8 cellular contexts compared by ENCODE assay signal in genomic region chr3:46926871-46927717, GRCh38. TPM values are rescaled to one million over a fixed set of nuclear protein-coding genes. Genes with fewer than 3 reads are reported as not detected.
DNase-seq lines count a peak whose midpoint lies in the region; ATAC-seq and TF ChIP-seq lines count a peak whose summit lies in the region.

No MANE protein-coding gene starts in this region.

- no peak overlapping the region for H3K4me2 ChIP-seq in neuronal stem cell (ENCODE audit: insufficient read depth, low read length, poor library complexity, severe bottlenecking)

- peaks cover 15% of the 10 kb centered on the region for H3K79me1 ChIP-seq in neuronal stem cell (ENCODE audit: low read depth, low read length)

- H3K18ac ChIP-seq in neuronal stem cell (ENCODE audit: low read length), result no peak overlapping the region

- H3K27me3 ChIP-seq in ascending aorta (no peaks in the 10 kb centered on the region), neuronal stem cell (ENCODE audit: control insufficient read depth in 3 of 3, insufficient read depth in 3 of 3, low read depth in 1 of 3, low read length in 3 of 3) (no peaks in the 10 kb centered on the region), dorsolateral prefrontal cortex (no peaks in the 10 kb centered on the region)

- H3K27ac ChIP-seq in ascending aorta (peak overlapping the region; percentile 4 to 42), neuronal stem cell (replicated peaks; ENCODE audit: low read length) (no peak overlapping the region), dorsolateral prefrontal cortex (peak overlapping the region in 25 of 59 donors; percentile 4 to 68 (median 35))

- H3K14ac ChIP-seq in neuronal stem cell (ENCODE audit: low read length), result peak overlapping the region; percentile 21

- no peak overlapping the region for H4K8ac ChIP-seq in neuronal stem cell (ENCODE audit: low read depth, low read length)

- WGBS in neuronal stem cell (ENCODE audit: extremely low coverage in 2 of 2, insufficient read length in 2 of 2, insufficient replicate concordance in 1 of 2), 2 donors, result no CpG with 5 or more reads among the region's 15 CpGs

- H2AK5ac ChIP-seq in neuronal stem cell (ENCODE audit: low read depth, low read length), result no peak overlapping the region

- H2BK120ac ChIP-seq in neuronal stem cell (ENCODE audit: low read depth, low read length), result no peak overlapping the region

- peak overlapping the region; percentile 65 for H3K23ac ChIP-seq in neuronal stem cell (ENCODE audit: low read depth, low read length, poor library complexity)

- no peak overlapping the region for H3K4ac ChIP-seq in neuronal stem cell (ENCODE audit: low read length)

- TF ChIP-seq CTCF in ascending aorta (IDR thresholded peaks at IDR 0.05) (no peak), dorsolateral prefrontal cortex (IDR thresholded peaks at IDR 0.05 in 54 of 56, conservative IDR thresholded peaks at IDR 0.05 in 2 of 56; ENCODE audit: low read depth in 1 of 56, partially characterized antibody in 56 of 56) (no peak)

- H3K4me1 ChIP-seq in ascending aorta (peaks cover 28 to 68% of the 10 kb centered on the region in 2 donors), neuronal stem cell (ENCODE audit: control insufficient read depth in 2 of 2, insufficient read depth in 1 of 2, low read depth in 1 of 2, low read length in 2 of 2) (peaks cover 0 to 2% of the 10 kb centered on the region in 2 donors)

- H3K36me3 ChIP-seq in ascending aorta (peaks cover 37 to 38% of the 10 kb centered on the region in 2 donors), neuronal stem cell (replicated peaks in 1 of 2; ENCODE audit: control insufficient read depth in 2 of 2, insufficient read depth in 2 of 2, low read length in 2 of 2) (peaks cover 36 to 82% of the 10 kb centered on the region in 2 donors)

- H2BK15ac ChIP-seq in neuronal stem cell (ENCODE audit: low read length), result no peak overlapping the region

- no peak overlapping the region for H4K91ac ChIP-seq in neuronal stem cell (ENCODE audit: low read depth, low read length, poor library complexity)

- H2BK5ac ChIP-seq in neuronal stem cell (ENCODE audit: low read length), result peak overlapping the region; percentile 66

- H3K9me3 ChIP-seq in ascending aorta, result no peaks in the 10 kb centered on the region
- peaks cover 0 to 13% of the 10 kb centered on the region in 2 donors for H3K9me3 ChIP-seq in neuronal stem cell (replicated peaks in 1 of 2; ENCODE audit: control insufficient read depth in 2 of 2, insufficient read depth in 1 of 2, low read depth in 1 of 2, low read length in 2 of 2)

- ATAC-seq in GM19455 (IDR thresholded peaks at IDR 0.05; ENCODE audit: unreplicated experiment), result peak; percentile 52
- peak; percentile 53 for ATAC-seq in HG03460 (IDR thresholded peaks at IDR 0.05; ENCODE audit: unreplicated experiment)
- ATAC-seq in HG03159 (IDR thresholded peaks at IDR 0.05; ENCODE audit: unreplicated experiment), result no peak

- no peak overlapping the region for H2BK12ac ChIP-seq in neuronal stem cell (ENCODE audit: low read length)

- DNase-seq in GF-D8 (lab: John Stamatoyannopoulos, UW), result peak; percentile 51
- DNase-seq in ascending aorta (ENCODE audit: low spot score in 2 of 2), result no peak
- DNase-seq in neuronal stem cell (ENCODE audit: low spot score), result no peak
- DNase-seq in NCI-H146 (lab: John Stamatoyannopoulos, UW), result no peak
- DNase-seq in dorsolateral prefrontal cortex, result no peak

- H3K4me3 ChIP-seq in ascending aorta, result no peak overlapping the region
- H3K4me3 ChIP-seq in neuronal stem cell (ENCODE audit: low read length in 2 of 2), result no peak overlapping the region
- H3K4me3 ChIP-seq in dorsolateral prefrontal cortex, result no peak overlapping the region

- intact Hi-C loops in ascending aorta (cut with DNase I), result no loop called here
- intact Hi-C loops in dorsolateral prefrontal cortex (cut with DNase I), result no loop called here

- H2AFZ ChIP-seq in neuronal stem cell (ENCODE audit: low read length), result no peak overlapping the region

- peak overlapping the region; percentile 30 for H3K9ac ChIP-seq in neuronal stem cell (ENCODE audit: low read depth, low read length, poor library complexity)

RNA-seq across cellular contexts. Expression of gene CCDC12, which starts 49.5 kb away (rescaled TPM):
- total RNA-seq in ascending aorta (34.3 TPM), dorsolateral prefrontal cortex (10 to 100 TPM; 30.9 to 54.9 (median 40.5) TPM)
- polyA plus RNA-seq in neuronal stem cell (2013, experiment 1 of 2), result 56.1 TPM
- polyA plus RNA-seq in neuronal stem cell (2013, experiment 2 of 2), result 55.5 TPM

RNA-seq across cellular contexts. Expression of gene PTH1R, which starts 49.6 kb away (rescaled TPM):
- total RNA-seq in ascending aorta (10.3 TPM), dorsolateral prefrontal cortex (10 to 100 TPM in 115 of 120 experiments, 1 to 10 TPM in 5; 7.9 to 65.0 (median 17.4) TPM)
- polyA plus RNA-seq in neuronal stem cell (2013, experiment 1 of 2), result 2.2 TPM
- 2.6 TPM for polyA plus RNA-seq in neuronal stem cell (2013, experiment 2 of 2)

RNA-seq across cellular contexts. Expression of gene NBEAL2, which starts 52.4 kb away (rescaled TPM):
- total RNA-seq in ascending aorta (70.2 TPM), dorsolateral prefrontal cortex (10 to 100 TPM in 112 of 120 experiments, 1 to 10 TPM in 8; 8.2 to 41.7 (median 16.9) TPM)
- polyA plus RNA-seq in neuronal stem cell (2013, experiment 1 of 2), result 5.9 TPM
- polyA plus RNA-seq in neuronal stem cell (2013, experiment 2 of 2), result 6.2 TPM
